ENCODE assay signal across 22 cellular contexts in the genomic region with DNA sequence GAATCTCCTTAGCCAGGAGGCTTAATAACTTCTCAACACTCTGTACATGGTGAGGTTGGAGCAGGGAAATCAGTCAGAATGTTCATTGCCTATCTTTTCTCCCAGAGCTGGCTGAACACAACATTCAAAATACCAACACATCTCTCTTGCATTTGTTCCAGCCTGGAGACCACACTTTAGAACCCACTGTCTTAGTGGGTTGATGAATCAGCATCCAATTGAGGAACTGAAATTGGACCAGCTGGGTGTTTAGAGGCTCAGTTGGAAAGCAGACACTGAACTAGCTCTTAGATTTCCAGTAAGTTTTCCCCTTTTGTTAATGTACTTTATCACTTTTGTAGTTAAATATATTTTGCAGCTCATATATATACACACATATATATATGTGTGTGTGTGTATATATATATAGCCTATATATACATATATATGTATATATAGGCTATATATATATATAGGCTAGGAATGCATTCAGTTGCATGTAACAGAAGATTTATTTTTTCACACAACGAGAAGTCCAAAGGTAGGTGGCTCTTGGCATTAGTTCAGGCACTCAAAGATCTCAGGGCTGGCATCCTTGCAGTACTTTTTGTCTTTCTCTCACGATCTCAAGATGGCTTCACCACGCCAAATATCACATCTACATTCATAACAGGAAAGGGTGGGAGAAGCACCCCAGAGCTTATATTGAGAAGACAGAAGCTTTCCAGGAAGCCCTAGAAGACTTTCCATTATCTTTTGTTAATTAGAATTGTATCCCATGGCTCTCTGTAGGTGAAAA. TPM values are rescaled to one million over a fixed set of nuclear protein-coding genes. Genes with fewer than 3 reads are reported as not detected.
DNase-seq lines count a peak whose midpoint lies in the region; ATAC-seq, FAIRE-seq and TF ChIP-seq lines count a peak whose summit lies in the region.
"Had no signal": no experiment of that assay in that cellular context is flagged by ENCODE, and none has a peak within 500 bp of the region (broad histone marks: within the 10 kb centered on the region; RNA-seq: fewer than 3 reads in every experiment).

No MANE protein-coding gene starts in this region.

- H3K27ac ChIP-seq in GM12878 (ENCODE audit: control insufficient read depth, insufficient read depth), result no peak overlapping the region
- no peak overlapping the region for H3K27ac ChIP-seq in vagina
- H3K27ac ChIP-seq: colonic mucosa, KMS-11, WERI-Rb-1 had no signal

- no peaks in the 10 kb centered on the region for H3K36me3 ChIP-seq in GM12878 (ENCODE audit: control insufficient read depth in 2 of 2, insufficient read depth in 2 of 2, low read length in 1 of 2)
- no peaks in the 10 kb centered on the region for H3K36me3 ChIP-seq in vagina
- H3K36me3 ChIP-seq: colonic mucosa, WERI-Rb-1 had no signal

- no peak for TF ChIP-seq RAD21 in GM12878 (IDR thresholded peaks at IDR 0.05; ENCODE audit: insufficient read depth, low read depth, low read length)

- DNase-seq in MV-4-11 (lab: John Stamatoyannopoulos, UW) (peak; percentile 96), GM12878 (ENCODE audit: low read depth, low spot score) (no peak), vagina (ENCODE audit: extremely low spot score in 2 of 2) (no peak)
- DNase-seq in stimulated activated naive B cell treated with anti-CD40 and anti-IgM and Interleukin-4, amounts not matched to agents 10 μg/mL and 1 μg/mL and 100 μg/mL, for 72 hours, result peak; percentile 21
- no peak for DNase-seq in stimulated activated CD4-positive, alpha-beta T cell treated with anti-CD3 and anti-CD28 coated beads, Interleukin-4, amount 100 ng/mL, for 1 hour
- DNase-seq: activated T-cell treated with anti-CD3 and anti-CD28 coated beads, Interleukin-2, amount 50 U/mL, for 72 hours; colonic mucosa; kidney; mesendoderm; NCI-H2227 treated with DMSO at 0.1 percent for 48 hours; nephron progenitor cell; SHP77; small intestine; stimulated activated CD4-positive, alpha-beta T cell treated with anti-CD3 and anti-CD28 coated beads, Interleukin-4, amount 100 ng/mL, for 4 hours; WERI-Rb-1 had no signal

- H3K27me3 ChIP-seq in GM12878 (replicated peaks in 1 of 2; ENCODE audit: control insufficient read depth in 2 of 2, insufficient read depth in 2 of 2, low read length in 1 of 2) (no peaks in the 10 kb centered on the region), vagina (no peaks in the 10 kb centered on the region)
- H3K27me3 ChIP-seq: colonic mucosa had no signal

- POLR2A ChIA-PET in GM12878 (lab: Charles Lee), result no interaction called here

- H3K4me2 ChIP-seq in GM12878 (ENCODE audit: control insufficient read depth, insufficient read depth), result no peak overlapping the region
- H3K4me2 ChIP-seq: KMS-11 had no signal

- H3K4me1 Mint-ChIP-seq in stimulated activated naive B cell treated with anti-CD40 and anti-IgM and Interleukin-4, amounts not matched to agents 10 μg/mL and 1 μg/mL and 100 μg/mL, for 72 hours, result peaks cover 11 to 18% of the 10 kb centered on the region in 2 donors

- no peaks in the 10 kb centered on the region for H4K20me1 ChIP-seq in GM12878 (ENCODE audit: control insufficient read depth, insufficient read depth)

- H3K4me1 ChIP-seq in GM12878 (ENCODE audit: control insufficient read depth, insufficient read depth, low read length) (no peaks in the 10 kb centered on the region), vagina (no peaks in the 10 kb centered on the region)
- H3K4me1 ChIP-seq: colonic mucosa had no signal

- no peak overlapping the region for H3K9ac ChIP-seq in GM12878 (ENCODE audit: control insufficient read depth, insufficient read depth, low read length)
- H3K9ac ChIP-seq: KMS-11 had no signal

- no TSS peak for BruUV-seq in GM12878 (replicated peaks; lab: Mats Ljungman, UMichigan)

- H3K9me3 Mint-ChIP-seq in stimulated activated naive B cell treated with anti-CD40 and anti-IgM and Interleukin-4, amounts not matched to agents 10 μg/mL and 1 μg/mL and 100 μg/mL, for 72 hours, result peaks cover 0 to 3% of the 10 kb centered on the region in 2 donors
- H3K9me3 Mint-ChIP-seq: activated naive CD4-positive, alpha-beta T cell treated with anti-CD3 and anti-CD28 coated beads, Interleukin-2, amount 50 U/mL, for 72 hours; nephron progenitor cell; T-helper 1 cell treated with Interleukin-12 subunit alpha and Interleukin-12 subunit beta and Interleukin-4 antibody, amounts not matched to agents 30 μg/mL and 1 μg/mL, for 36 hours had no signal

- 2% methylated on average over 3 of the region's 3 CpGs for WGBS in GM12878 (ENCODE audit: insufficient coverage, insufficient replicate concordance, low lambda C conversion rate, missing lambda C conversion rate)

- H3K79me2 ChIP-seq in GM12878 (ENCODE audit: control insufficient read depth, insufficient read depth, low read length), result no peaks in the 10 kb centered on the region

- H2AFZ ChIP-seq in GM12878 (ENCODE audit: control insufficient read depth, low read depth, low read length), result no peak overlapping the region

- H3K27ac Mint-ChIP-seq in stimulated activated naive B cell treated with anti-CD40 and anti-IgM and Interleukin-4, amounts not matched to agents 10 μg/mL and 1 μg/mL and 100 μg/mL, for 72 hours, result no peak overlapping the region
- H3K27ac Mint-ChIP-seq: activated naive CD4-positive, alpha-beta T cell treated with anti-CD3 and anti-CD28 coated beads, Interleukin-2, amount 50 U/mL, for 72 hours; activated T-cell treated with anti-CD3 and anti-CD28 coated beads, Interleukin-2, amount 50 U/mL, for 72 hours; nephron progenitor cell; progenitor cell of endocrine pancreas; T-helper 1 cell treated with Interleukin-12 subunit alpha and Interleukin-12 subunit beta and Interleukin-4 antibody, amounts not matched to agents 30 μg/mL and 1 μg/mL, for 36 hours had no signal

- H3K4me3 Mint-ChIP-seq in stimulated activated naive B cell treated with anti-CD40 and anti-IgM and Interleukin-4, amounts not matched to agents 10 μg/mL and 1 μg/mL and 100 μg/mL, for 72 hours, result no peak overlapping the region
- H3K4me3 Mint-ChIP-seq: activated T-cell treated with anti-CD3 and anti-CD28 coated beads, Interleukin-2, amount 50 U/mL, for 72 hours; nephron progenitor cell; T-helper 1 cell treated with Interleukin-12 subunit alpha and Interleukin-12 subunit beta and Interleukin-4 antibody, amounts not matched to agents 30 μg/mL and 1 μg/mL, for 36 hours had no signal

- CTCF ChIA-PET in GM12878 (lab: Yijun Ruan, JAX), result interaction anchor here (0.7 to 1.6 kb wide), 2 partner anchors 65 to 718 kb away, joined by 3 to 5 read pairs; no protein-coding TSS in a partner anchor

- peaks cover 7 to 28% of the 10 kb centered on the region in 2 donors for H3K27me3 Mint-ChIP-seq in stimulated activated naive B cell treated with anti-CD40 and anti-IgM and Interleukin-4, amounts not matched to agents 10 μg/mL and 1 μg/mL and 100 μg/mL, for 72 hours

- SMC1A ChIA-PET in GM12878 (lab: Charles Lee; ENCODE audit: uncharacterized antibody, unreplicated experiment), result interaction anchor here (0.6 kb wide), 1 partner anchor 52 kb away, joined by 3 read pairs; no protein-coding TSS in a partner anchor

- ATAC-seq in HG02870 (IDR thresholded peaks at IDR 0.05; ENCODE audit: unreplicated experiment), result peak; percentile 67
- no peak; the same call in 2 of the 3 replicates for ATAC-seq in GM12878
- ATAC-seq in stimulated activated naive B cell treated with anti-CD40 and anti-IgM and Interleukin-4, amounts not matched to agents 10 μg/mL and 1 μg/mL and 100 μg/mL, for 72 hours (replicated peaks), result peak; percentile 98 to 99
- no peak for ATAC-seq in HG03571 (IDR thresholded peaks at IDR 0.05; ENCODE audit: unreplicated experiment)
- ATAC-seq: activated naive CD4-positive, alpha-beta T cell treated with anti-CD3 and anti-CD28 coated beads, Interleukin-2, amount 50 U/mL, for 72 hours; activated T-cell treated with anti-CD3 and anti-CD28 coated beads, Interleukin-2, amount 50 U/mL, for 72 hours had no signal

- RAD21 ChIA-PET in GM12878 (lab: Charles Lee; ENCODE audit: unreplicated experiment), result no interaction called here

- TF ChIP-seq CTCF in GM12878 (IDR thresholded peaks at IDR 0.05 in 2 of 3, conservative IDR thresholded peaks at IDR 0.05 in 1 of 3; ENCODE audit: control insufficient read depth in 2 of 3, extremely low read depth in 1 of 3, insufficient read depth in 1 of 3, low read depth in 3 of 3, low read length in 3 of 3) (no peak), vagina (IDR thresholded peaks at IDR 0.05) (no peak)

- in situ Hi-C loops in GM12878 (cut with MboI), result no loop called here

- intact Hi-C loops in GM12878 (cut with micrococcal nuclease; ENCODE audit: unreplicated experiment) (no loop called here), vagina (cut with DNase I) (no loop called here)

- no peak for TF ChIP-seq EP300 in GM12878 (IDR thresholded peaks at IDR 0.05; ENCODE audit: borderline replicate concordance in 1 of 2, control insufficient read depth in 1 of 2, low read depth in 2 of 2, low read length in 2 of 2)

- no peak for TF ChIP-seq POLR2A in GM12878 (IDR thresholded peaks at IDR 0.05; ENCODE audit: low read depth, low read length)
- TF ChIP-seq POLR2A in vagina (IDR thresholded peaks at IDR 0.05), result no peak

- FAIRE-seq in GM12878 (lab: Jason Lieb, UNC), result no peak
- FAIRE-seq: endothelial cell of umbilical vein, kidney, small intestine had no signal

- H3K9me3 ChIP-seq in GM12878 (replicated peaks; ENCODE audit: control insufficient read depth, insufficient read depth, low read length) (no peaks in the 10 kb centered on the region), vagina (no peaks in the 10 kb centered on the region)
- H3K9me3 ChIP-seq: colonic mucosa had no signal

- H3K4me3 ChIP-seq in GM12878 (no peak overlapping the region), vagina (no peak overlapping the region)
- H3K4me3 ChIP-seq: colonic mucosa had no signal

- H3K36me3 Mint-ChIP-seq in stimulated activated naive B cell treated with anti-CD40 and anti-IgM and Interleukin-4, amounts not matched to agents 10 μg/mL and 1 μg/mL and 100 μg/mL, for 72 hours, result no peaks in the 10 kb centered on the region
- H3K36me3 Mint-ChIP-seq: activated naive CD4-positive, alpha-beta T cell treated with anti-CD3 and anti-CD28 coated beads, Interleukin-2, amount 50 U/mL, for 72 hours had no signal

RNA-seq across cellular contexts. Expression of a gene that starts 35.0 kb away (rescaled TPM):
- 0.86 and 1.8 TPM in 2 replicates for total RNA-seq in GM12878 (2013; cell fraction: nucleolus; rRNA removed)
- not detected in 2 replicates for total RNA-seq in GM12878 (2014; rRNA removed)
- total RNA-seq in GM12878 (2014; rRNA removed; fragmentation: Illumina TruSeq; extraction: Trizol), result under 0.01 TPM in 1 of 2 replicates, not detected in the other
- total RNA-seq in GM12878 (2021), result 0.03 TPM in 1 of 2 replicates, not detected in the other
- not detected for polyA plus RNA-seq in GM12878 (2011; ENCODE audit: low read depth)
- polyA plus RNA-seq in GM12878 (2011; rRNA removed), result 0.10 and 0.14 TPM in 2 replicates
- polyA plus RNA-seq in GM12878 (2011; cell fraction: cytosol; rRNA removed), result 0.07 and 0.54 TPM in 2 replicates
- polyA plus RNA-seq in GM12878 (2011; cell fraction: nucleus; rRNA removed), result 0.16 and 0.18 TPM in 2 replicates
- 0.04 TPM in 2 replicates for polyA plus RNA-seq in GM12878 (2012)
- not detected in 2 replicates for polyA plus RNA-seq in GM12878 (2014; fragmentation: Illumina TruSeq; extraction: Trizol)
- polyA plus RNA-seq in GM12878 (2014; fragmentation: Nextera tagmentation; extraction: Ambion mirVana), result not detected
- 0.01 TPM in 1 of 2 replicates, not detected in the other for polyA plus RNA-seq in GM12878 (2014; rRNA removed)
- not detected for polyA plus RNA-seq in GM12878 (2016; fragmentation: Nextera tagmentation; extraction: Ambion mirVana)
- polyA minus RNA-seq in GM12878 (2011; rRNA and poly(A)+ RNA removed), result 0.46 and 0.80 TPM in 2 replicates
- polyA minus RNA-seq in GM12878 (2011; cell fraction: cytosol; rRNA and poly(A)+ RNA removed), result not detected in 2 replicates
- polyA minus RNA-seq in GM12878 (2011; cell fraction: nucleus; rRNA and poly(A)+ RNA removed), result 0.29 and 0.73 TPM in 2 replicates
- total RNA-seq in vagina, result 0.74 TPM
- total RNA-seq: endothelial cell of umbilical vein had no signal
- polyA plus RNA-seq: endothelial cell of umbilical vein had no signal

Comparison
In these comparisons a context has a peak if more than half of its experiments do, and no peak if none do; other contexts are left out.
1. ATAC-seq: peak in HG02870 (single experiment) and stimulated activated naive B cell treated with anti-CD40 and anti-IgM and Interleukin-4, amounts not matched to agents 10 μg/mL and 1 μg/mL and 100 μg/mL, for 72 hours (2 of 2); none in GM12878 (single experiment) and HG03571 (single experiment).
2. DNase-seq: peak in MV-4-11 (single experiment) and stimulated activated naive B cell treated with anti-CD40 and anti-IgM and Interleukin-4, amounts not matched to agents 10 μg/mL and 1 μg/mL and 100 μg/mL, for 72 hours (single experiment); none in GM12878 (single experiment), vagina (0 of 2) and stimulated activated CD4-positive, alpha-beta T cell treated with anti-CD3 and anti-CD28 coated beads, Interleukin-4, amount 100 ng/mL, for 1 hour (single experiment).